Comparison of ENCODE assay signal across 8 cellular contexts in genomic region chr20:41137412-41138216, GRCh38. TPM values are rescaled to one million over a fixed set of nuclear protein-coding genes. Genes with fewer than 3 reads are reported as not detected.
DNase-seq lines count a peak whose midpoint lies in the region; ATAC-seq and TF ChIP-seq lines count a peak whose summit lies in the region.

PLCG1 (plus strand) TSS chr20:41137543; CDS start chr20:41137642, 99 bp downstream.

- 0 to 2% methylated on average over 2 to 42 of the region's 89 CpGs for WGBS in lower leg skin, 2 donors

- TF ChIP-seq CTCF in AG09309 (IDR thresholded peaks at IDR 0.05; ENCODE audit: control insufficient read depth, insufficient read depth, low read depth, low read length, missing control alignments) (no peak), lower leg skin (IDR thresholded peaks at IDR 0.05) (no peak)

- peak; percentile 51 for ATAC-seq in GM19025 (IDR thresholded peaks at IDR 0.05; ENCODE audit: low read depth, unreplicated experiment)
- peak; percentile 51 for ATAC-seq in HG03280 (IDR thresholded peaks at IDR 0.05; ENCODE audit: unreplicated experiment)

- peak within 1 kb of the TSS; percentile 50 for H3K4me3 ChIP-seq in AG09309 (ENCODE audit: control insufficient read depth, low read depth, low read length)
- peak within 1 kb of the TSS; percentile 80 for H3K4me3 ChIP-seq in lower leg skin (ENCODE audit: low read depth, poor library complexity, severe bottlenecking)

- intact Hi-C loops in lower leg skin (cut with DNase I; ENCODE audit: low total_unique reads): no loop called here

- TF ChIP-seq POLR2A in lower leg skin (IDR thresholded peaks at IDR 0.05): no peak

- DNase-seq in AG09309 (ENCODE audit: low read depth) (no peak), NCI-H510A treated with DMSO at 0.1 percent for 48 hours (lab: John Stamatoyannopoulos, UW) (peak; percentile 33), dermis microvascular lymphatic vessel endothelial cell (ENCODE audit: low read depth in 2 of 2) (peak; percentile 51 to 84), lower leg skin (ENCODE audit: low spot score in 2 of 2) (peak; percentile 61 to 95)
- peak; percentile 77 for DNase-seq in activated CD4-positive, alpha-beta T cell treated with anti-CD3 and anti-CD28 coated beads, Interleukin-2, amount 50 U/mL, for 1 hour
- peak; percentile 75 for DNase-seq in stimulated activated CD4-positive, alpha-beta T cell treated with anti-CD3 and anti-CD28 coated beads, Interleukin-4, amount 100 ng/mL, for 24 hours

RNA-seq across cellular contexts. Expression of gene PLCG1, which starts in this region (rescaled TPM):
- total RNA-seq in dermis microvascular lymphatic vessel endothelial cell (112 and 160 TPM in 2 replicates), lower leg skin (100 to 1,000 TPM in 1 of 4 donors, 10 to 100 TPM in 3; 59.0 to 138 (median 72.5) TPM)
